ENCODE assay signal across 8 cellular contexts in the genomic region with DNA sequence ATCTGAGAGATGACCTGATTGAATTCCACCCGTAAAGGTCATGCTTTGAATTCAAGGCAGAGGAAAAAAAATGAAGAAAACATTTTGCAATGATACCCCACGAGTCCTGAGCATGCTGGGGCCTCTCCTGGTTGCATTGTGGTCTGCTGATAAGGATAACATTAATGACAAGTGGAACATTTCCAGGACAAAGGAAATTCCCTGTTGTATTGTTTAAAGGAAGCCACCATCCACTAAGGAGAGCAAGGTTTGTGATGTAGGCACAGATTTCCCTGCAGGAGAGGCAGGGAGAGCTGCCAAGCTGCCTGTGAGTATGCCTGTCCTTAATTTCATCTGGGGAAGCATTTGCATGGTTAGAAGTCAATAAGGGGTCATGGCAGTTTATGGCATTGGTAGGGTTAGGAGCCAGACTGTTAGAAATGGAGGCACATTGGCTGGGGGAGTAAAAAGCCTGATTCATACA. TPM values are rescaled to one million over a fixed set of nuclear protein-coding genes. Genes with fewer than 3 reads are reported as not detected.
DNase-seq lines count a peak whose midpoint lies in the region; ATAC-seq and TF ChIP-seq lines count a peak whose summit lies in the region.

No MANE protein-coding gene starts in this region.

- peaks cover 95% of the 10 kb centered on the region for H3K4me1 Mint-ChIP-seq in activated CD4-positive, alpha-beta T cell treated with anti-CD3 and anti-CD28 coated beads, Interleukin-2, amount 10 ng/mL, durations not matched to agents 7 days and 5 days

- DNase-seq in activated CD4-positive, alpha-beta T cell treated with anti-CD3 and anti-CD28 coated beads, Interleukin-2, amount 10 ng/mL, durations not matched to agents 7 days and 5 days = no peak
- no peak for DNase-seq in activated CD4-positive, alpha-beta T cell treated with anti-CD3 and anti-CD28 coated beads for 1 hour
- no peak for DNase-seq in activated naive CD4-positive, alpha-beta T cell treated with anti-CD3 and anti-CD28 coated beads, Interleukin-2, amount 50 U/mL, for 72 hours (ENCODE audit: low spot score in 2 of 2)
- DNase-seq in islet precursor cell (peak; percentile 26), tibial nerve (ENCODE audit: low spot score in 2 of 2) (no peak)
- no peak for DNase-seq in central memory CD4-positive, alpha-beta T cell
- no peak for DNase-seq in stimulated activated CD4-positive, alpha-beta T cell treated with anti-CD3 and anti-CD28 coated beads, Interleukin-12 subunit alpha, Interleukin-12 subunit beta, amount 100 ng/mL, for 4 hours

- peaks cover 66% of the 10 kb centered on the region for H3K36me3 Mint-ChIP-seq in activated CD4-positive, alpha-beta T cell treated with anti-CD3 and anti-CD28 coated beads, Interleukin-2, amount 10 ng/mL, durations not matched to agents 7 days and 5 days (ENCODE audit: low read depth)
- peaks cover 6 to 24% of the 10 kb centered on the region in 2 donors for H3K36me3 Mint-ChIP-seq in activated naive CD4-positive, alpha-beta T cell treated with anti-CD3 and anti-CD28 coated beads, Interleukin-2, amount 50 U/mL, for 72 hours

- H3K27ac Mint-ChIP-seq in activated CD4-positive, alpha-beta T cell treated with anti-CD3 and anti-CD28 coated beads, Interleukin-2, amount 10 ng/mL, durations not matched to agents 7 days and 5 days = peak overlapping the region; percentile 95
- H3K27ac Mint-ChIP-seq in activated naive CD4-positive, alpha-beta T cell treated with anti-CD3 and anti-CD28 coated beads, Interleukin-2, amount 50 U/mL, for 72 hours = peak overlapping the region; percentile 92 to 96

- H3K9me3 Mint-ChIP-seq in activated CD4-positive, alpha-beta T cell treated with anti-CD3 and anti-CD28 coated beads, Interleukin-2, amount 10 ng/mL, durations not matched to agents 7 days and 5 days = peaks cover 4% of the 10 kb centered on the region
- peaks cover 0 to 11% of the 10 kb centered on the region in 2 donors for H3K9me3 Mint-ChIP-seq in activated naive CD4-positive, alpha-beta T cell treated with anti-CD3 and anti-CD28 coated beads, Interleukin-2, amount 50 U/mL, for 72 hours

- POLR2A ChIA-PET in activated CD4-positive, alpha-beta T cell treated with anti-CD3 and anti-CD28 coated beads, Interleukin-2, amount 10 ng/mL, durations not matched to agents 7 days and 5 days (lab: Charles Lee) = interaction anchor here (1.1 kb wide), 1 partner anchor 20 kb away, joined by 6 read pairs; no protein-coding TSS in a partner anchor

- H3K36me3 ChIP-seq in tibial nerve = no peaks in the 10 kb centered on the region

- no peak overlapping the region for H3K4me3 ChIP-seq in tibial nerve

- H3K27me3 Mint-ChIP-seq in activated CD4-positive, alpha-beta T cell treated with anti-CD3 and anti-CD28 coated beads, Interleukin-2, amount 10 ng/mL, durations not matched to agents 7 days and 5 days = no peaks in the 10 kb centered on the region

- CTCF ChIA-PET in activated CD4-positive, alpha-beta T cell treated with anti-CD3 and anti-CD28 coated beads, Interleukin-2, amount 10 ng/mL, durations not matched to agents 7 days and 5 days (lab: Charles Lee) = interaction anchor here (1.1 to 4.8 kb wide), 3 partner anchors 12 to 22 kb away, joined by 3 to 20 read pairs (median 4); no protein-coding TSS in a partner anchor

- H3K4me1 ChIP-seq in tibial nerve = peaks cover 0 to 55% (median 43%) of the 10 kb centered on the region in 4 donors

- WGBS in tibial nerve, 2 donors = 21 to 39% methylated on average over 2 of the region's 2 CpGs

- ATAC-seq in activated naive CD4-positive, alpha-beta T cell treated with anti-CD3 and anti-CD28 coated beads, Interleukin-2, amount 50 U/mL, for 72 hours = peak in 1 of 2 donors; percentile 8
- no peak for ATAC-seq in GM21737 (IDR thresholded peaks at IDR 0.05; ENCODE audit: unreplicated experiment)

- no peak for TF ChIP-seq CTCF in tibial nerve (IDR thresholded peaks at IDR 0.05)

- H3K27ac ChIP-seq in tibial nerve = peak overlapping the region in 3 of 4 donors; percentile 38 to 80 (median 53)

- TF ChIP-seq POLR2A in tibial nerve (IDR thresholded peaks at IDR 0.05) = no peak

- peak in 1 of 2 donors; percentile 66 for TF ChIP-seq EP300 in tibial nerve (IDR thresholded peaks at IDR 0.05)

- H3K4me3 Mint-ChIP-seq in activated CD4-positive, alpha-beta T cell treated with anti-CD3 and anti-CD28 coated beads, Interleukin-2, amount 10 ng/mL, durations not matched to agents 7 days and 5 days = peak overlapping the region; percentile 73

- no peaks in the 10 kb centered on the region for H3K27me3 ChIP-seq in tibial nerve

- no peaks in the 10 kb centered on the region for H3K9me3 ChIP-seq in tibial nerve

RNA-seq across cellular contexts. Expression of a gene that starts 21.9 kb away (rescaled TPM):
- total RNA-seq in activated CD4-positive, alpha-beta T cell treated with anti-CD3 and anti-CD28 coated beads, Interleukin-2, amount 10 ng/mL, durations not matched to agents 7 days and 5 days = 100 to 1,000 TPM; 106 to 134 TPM
- 10 to 100 TPM; 44.4 to 69.4 TPM for total RNA-seq in activated naive CD4-positive, alpha-beta T cell treated with anti-CD3 and anti-CD28 coated beads, Interleukin-2, amount 50 U/mL, for 72 hours
- total RNA-seq in tibial nerve = 10 to 100 TPM; 21.3 to 57.9 (median 52.6) TPM
